1 cellular context compared by ENCODE assay signal in genomic region chr5:14417792-14418765, GRCh38.
TF ChIP-seq lines count a peak whose summit lies in the region.

No MANE protein-coding gene starts in this region.

TF ChIP-seq in GM12878, 131 proteins besides CTCF, POLR2A, EP300 and RAD21 (continued from another document):
- TF ChIP-seq CHD2 (IDR thresholded peaks at IDR 0.05; ENCODE audit: borderline replicate concordance, low read depth, low read length): no peak
- no peak for TF ChIP-seq RB1 (IDR thresholded peaks at IDR 0.05; ENCODE audit: borderline replicate concordance)
- TF ChIP-seq SPI1 (IDR thresholded peaks at IDR 0.05; ENCODE audit: borderline replicate concordance, insufficient read depth, low read depth, low read length): no peak
- TF ChIP-seq PKNOX1 (IDR thresholded peaks at IDR 0.05): no peak
- no peak for TF ChIP-seq MTA2 (IDR thresholded peaks at IDR 0.05; ENCODE audit: low read depth)
- no peak for TF ChIP-seq HSF1 (IDR thresholded peaks at IDR 0.05; ENCODE audit: low read depth, low read length)
- no peak for TF ChIP-seq BCL11A (IDR thresholded peaks at IDR 0.05; ENCODE audit: low read depth, low read length)
- no peak for TF ChIP-seq RBBP5 (conservative IDR thresholded peaks at IDR 0.05)
